In the genomic region with DNA sequence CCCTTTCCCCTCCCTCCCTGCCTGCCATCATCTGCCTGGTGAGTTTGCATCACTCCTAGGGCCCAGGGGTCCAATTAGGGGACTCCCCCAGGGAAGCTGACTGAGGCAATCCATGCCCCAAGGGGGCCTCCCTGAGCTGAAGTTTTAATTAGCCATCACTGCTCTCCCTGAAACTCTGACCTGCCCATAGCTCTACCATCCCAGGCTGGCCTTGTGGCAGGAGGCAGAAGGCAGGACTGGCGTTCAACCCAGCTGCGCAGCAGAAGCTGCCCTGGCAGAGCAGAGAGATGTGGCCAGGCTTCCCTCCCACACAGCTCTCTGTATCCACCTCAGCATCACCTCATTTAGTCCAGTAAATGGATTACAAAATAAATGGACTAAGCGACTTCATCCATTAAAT, we compare ENCODE assay signal across 27 cellular contexts.
"Had no signal": no experiment of that assay in that cellular context is flagged by ENCODE, and none has a peak within 500 bp of the region (broad histone marks: within the 10 kb centered on the region; RNA-seq: fewer than 3 reads in every experiment).

No MANE protein-coding gene starts in this region.

- DNase-seq: activated CD4-positive, alpha-beta memory T cell treated with anti-CD3 and anti-CD28 coated beads, Interleukin-2, amount 10 ng/mL, durations not matched to agents 7 days and 5 days; activated CD4-positive, alpha-beta T cell treated with anti-CD3 and anti-CD28 coated beads for 36 hours; activated CD4-positive, alpha-beta T cell treated with anti-CD3 and anti-CD28 coated beads, Interleukin-2, amount 50 U/mL, for 1 hour; activated CD8-positive, alpha-beta memory T cell treated with anti-CD3 and anti-CD28 coated beads, Interleukin-2, amount 50 U/mL, for 48 hours; activated naive CD4-positive, alpha-beta T cell treated with anti-CD3 and anti-CD28 coated beads, Interleukin-2, amount 50 U/mL, for 16 hours; activated naive CD8-positive, alpha-beta T cell treated with anti-CD3 and anti-CD28 coated beads, Interleukin-2, amount 10 ng/mL, durations not matched to agents 7 days and 5 days; activated T-cell treated with anti-CD3 and anti-CD28 coated beads, Interleukin-2, amount 50 U/mL, for 1 hour; anterior cingulate cortex; cerebellar nuclear complex; colonic mucosa; MG63; MV-4-11; NCI-H1105; NCI-H1694; NCI-H2029 treated with DMSO at 0.1 percent for 48 hours; NCI-H446; NCI-H524 treated with DMSO at 0.1 percent for 48 hours; NCI-H774; OCI-M1; Peyer's patch; Right ventricle myocardium superior; SJCRH30; SK-N-SH; T-helper 1 cell had no signal

- H3K27ac ChIP-seq: colonic mucosa, Peyer's patch, RWPE1, SJCRH30, VCaP had no signal

- H3K4me1 ChIP-seq: colonic mucosa had no signal

- ATAC-seq: activated CD4-positive, alpha-beta T cell treated with anti-CD3 and anti-CD28 coated beads for 36 hours had no signal

- H3K27me3 ChIP-seq: adrenal gland, colonic mucosa, MG63, Peyer's patch, SJCRH30 had no signal

- H3K9me3 ChIP-seq: adrenal gland, colonic mucosa, Peyer's patch, SJCRH30, SK-N-SH had no signal

- H3K36me3 ChIP-seq: adrenal gland, colonic mucosa, MG63, Peyer's patch, SJCRH30 had no signal

- H3K4me3 ChIP-seq: adrenal gland, colonic mucosa, MG63, Peyer's patch, SJCRH30 had no signal
